8 cellular contexts compared by ENCODE assay signal in genomic region chr1:33094971-33095604, GRCh38. TPM values are rescaled to one million over a fixed set of nuclear protein-coding genes. Genes with fewer than 3 reads are reported as not detected.
A peak's percentile ranks its signal among the peaks of the same experiment; 100 is the strongest.
DNase-seq lines count a peak whose midpoint lies in the region; ATAC-seq and TF ChIP-seq lines count a peak whose summit lies in the region.

No MANE protein-coding gene starts in this region.

- peaks cover 12% of the 10 kb centered on the region for H3K36me3 Mint-ChIP-seq in MCF 10A (ENCODE audit: insufficient read depth, unreplicated experiment)

- no peaks in the 10 kb centered on the region for H3K9me3 Mint-ChIP-seq in MCF 10A (ENCODE audit: unreplicated experiment)

- H3K27ac ChIP-seq in C4-2B: no peak overlapping the region

- DNase-seq in NCI-H2227 treated with DMSO at 0.1 percent for 48 hours (lab: John Stamatoyannopoulos, UW) (peak; percentile 26), MCF 10A (ENCODE audit: unreplicated experiment) (peak; percentile 70), kidney tubule cell (ENCODE audit: low spot score) (peak; percentile 74), ureter (ENCODE audit: low spot score) (peak; percentile 60)

- no peak for ATAC-seq in HG02884 (IDR thresholded peaks at IDR 0.05; ENCODE audit: unreplicated experiment)
- ATAC-seq in HG02973 (IDR thresholded peaks at IDR 0.05; ENCODE audit: unreplicated experiment): no peak

- peaks cover 18% of the 10 kb centered on the region for H3K4me1 Mint-ChIP-seq in MCF 10A (ENCODE audit: insufficient read depth, unreplicated experiment)

- H3K4me3 Mint-ChIP-seq in MCF 10A (ENCODE audit: unreplicated experiment): no peak overlapping the region

- POLR2A ChIA-PET in MCF 10A (lab: Yijun Ruan, JAX): interaction anchor here (1.8 kb wide), 1 partner anchor 32 kb away, joined by 6 read pairs; no protein-coding TSS in a partner anchor

- peak; percentile 99 for TF ChIP-seq CTCF in C4-2B (conservative IDR thresholded peaks at IDR 0.05)
- TF ChIP-seq CTCF in GM12873 (IDR thresholded peaks at IDR 0.05; ENCODE audit: insufficient read depth, low read depth, low read length, missing control alignments): peak; percentile 97
- peak; percentile 91 for TF ChIP-seq CTCF in MCF 10A (IDR thresholded peaks at IDR 0.05; ENCODE audit: unreplicated experiment)

- BruUV-seq in MCF 10A (replicated peaks; lab: Mats Ljungman, UMichigan): no TSS peak

- H3K27ac Mint-ChIP-seq in MCF 10A (ENCODE audit: low read depth, unreplicated experiment): no peak overlapping the region

- CTCF ChIA-PET in MCF 10A (lab: Yijun Ruan, JAX): interaction anchor here (0.5 to 4.2 kb wide), 36 partner anchors 9 to 848 kb away, joined by 3 to 42 read pairs (median 4); partner anchors contain the start of genes AZIN2 and ZSCAN20

- H3K27me3 Mint-ChIP-seq in MCF 10A (ENCODE audit: insufficient read depth, unreplicated experiment): no peaks in the 10 kb centered on the region

- intact Hi-C loops in MCF 10A (cut with micrococcal nuclease): loop anchor here (1.0 to 5.0 kb wide), 5 partner anchors 32 to 518 kb away; no protein-coding TSS in a partner anchor

RNA-seq across cellular contexts. Expression of gene AZIN2, which starts 14.1 kb away (rescaled TPM):
- total RNA-seq in MCF 10A (2022) (1.6 and 4.3 TPM in 2 replicates), ureter (4.6 TPM)

RNA-seq across cellular contexts. Expression of gene AK2, which starts 58.4 kb away (rescaled TPM):
- total RNA-seq in MCF 10A (2022) (286 and 390 TPM in 2 replicates), ureter (203 TPM)
